In the genomic region with DNA sequence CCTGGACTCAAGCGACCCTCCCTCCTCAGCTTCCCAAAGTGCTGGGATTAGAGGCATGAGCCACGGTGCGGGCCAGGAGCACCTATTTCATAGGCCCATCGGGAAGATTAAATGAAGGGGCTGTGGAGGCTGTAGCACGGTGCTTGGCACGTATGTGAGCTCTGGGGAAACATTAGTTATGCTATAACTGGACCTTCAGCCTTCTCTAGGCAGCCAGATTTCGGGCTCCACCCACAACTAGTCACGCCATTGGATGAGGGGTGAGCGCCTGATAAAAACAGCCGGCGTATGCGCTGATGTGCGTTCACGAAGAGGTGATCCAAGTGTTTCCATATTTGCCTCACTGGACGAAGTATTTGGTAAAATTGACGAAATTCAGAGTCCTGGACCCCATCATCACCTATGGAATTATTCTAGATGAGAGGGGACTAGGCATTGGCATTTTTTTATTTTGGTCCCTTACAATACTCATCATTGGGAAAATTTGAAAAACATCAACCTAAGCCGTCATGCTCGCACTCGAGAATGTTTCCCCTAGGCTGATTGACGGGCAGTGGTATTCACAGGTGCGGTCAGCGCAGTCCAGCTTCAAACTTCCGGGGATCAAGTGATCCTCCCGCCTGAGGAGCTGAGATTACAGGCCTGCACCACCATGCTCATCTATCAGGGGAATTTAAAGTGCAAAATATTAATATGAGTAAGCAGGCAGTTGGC, we compare ENCODE assay signal across 9 cellular contexts. TPM values are rescaled to one million over a fixed set of nuclear protein-coding genes. Genes with fewer than 3 reads are reported as not detected.
DNase-seq lines count a peak whose midpoint lies in the region; ATAC-seq, FAIRE-seq and TF ChIP-seq lines count a peak whose summit lies in the region.
"Had no signal": no experiment of that assay in that cellular context is flagged by ENCODE, and none has a peak within 500 bp of the region (broad histone marks: within the 10 kb centered on the region; RNA-seq: fewer than 3 reads in every experiment).

No MANE protein-coding gene starts in this region.

- no peak for ATAC-seq in HCT116
- ATAC-seq in left lobe of liver: no peak
- ATAC-seq in HG03159 (IDR thresholded peaks at IDR 0.05; ENCODE audit: unreplicated experiment): no peak

- H3K79me2 ChIP-seq in HCT116 (ENCODE audit: insufficient read depth, low read length): peaks cover 40% of the 10 kb centered on the region
- peaks cover 32% of the 10 kb centered on the region for H3K79me2 ChIP-seq in fibroblast of lung (ENCODE audit: control insufficient read depth, insufficient read depth, low read length)

- POLR2A ChIA-PET in HCT116 (lab: Charles Lee): no interaction called here

- H3K27me3 ChIP-seq in HCT116 (ENCODE audit: insufficient read depth, low read length) (no peaks in the 10 kb centered on the region), SJSA1 (replicated peaks) (no peaks in the 10 kb centered on the region), fibroblast of lung (ENCODE audit: control insufficient read depth, insufficient read depth, low read length) (no peaks in the 10 kb centered on the region), small intestine (ENCODE audit: control insufficient read depth in 2 of 2, insufficient read depth in 2 of 2, low read length in 2 of 2) (no peaks in the 10 kb centered on the region)

- no peak for TF ChIP-seq RAD21 in HCT116 (IDR thresholded peaks at IDR 0.05; ENCODE audit: low read depth)

- H3K4me2 ChIP-seq in HCT116 (ENCODE audit: low read length) (peak overlapping the region; percentile 97), fibroblast of lung (ENCODE audit: extremely low read depth, insufficient read depth, low read length) (peak overlapping the region; percentile 82)

- CTCF ChIA-PET in HCT116 (lab: Charles Lee): no interaction called here

- H3K9ac ChIP-seq in HCT116 (ENCODE audit: low read length): peak overlapping the region; percentile 78
- H3K9ac ChIP-seq in fibroblast of lung (ENCODE audit: insufficient read depth, low read length): no peak overlapping the region

- no peak for TF ChIP-seq POLR2A in HCT116 (IDR thresholded peaks at IDR 0.05; ENCODE audit: borderline replicate concordance, extremely low read depth, insufficient read depth, insufficient read length)

- H3K9me3 ChIP-seq in HCT116 (ENCODE audit: control insufficient read depth in 1 of 2, insufficient read depth in 1 of 2, low read depth in 1 of 2, low read length in 2 of 2) (no peaks in the 10 kb centered on the region), SJSA1 (replicated peaks) (no peaks in the 10 kb centered on the region), fibroblast of lung (ENCODE audit: control insufficient read depth, insufficient read depth, low read depth, low read length) (no peaks in the 10 kb centered on the region), small intestine (ENCODE audit: control insufficient read depth, low read depth) (no peaks in the 10 kb centered on the region)

- DNase-seq in HCT116 (ENCODE audit: low read depth, low spot score) (no peak), SJSA1 (ENCODE audit: low read depth in 1 of 2, low spot score in 2 of 2) (no peak), fibroblast of lung (ENCODE audit: low read depth in 2 of 2) (no peak), small intestine (no peak), left lobe of liver (ENCODE audit: low spot score) (no peak), NCI-H146 (lab: John Stamatoyannopoulos, UW) (no peak)
- DNase-seq: GOT3, SIG-M5 had no signal

- H3K27ac ChIP-seq in HCT116 (ENCODE audit: low read depth, low read length) (peak overlapping the region; percentile 65; the same call in 1 of the 2 replicates), SJSA1 (no peak overlapping the region), fibroblast of lung (ENCODE audit: insufficient read depth, low read length) (peak overlapping the region; percentile 94), small intestine (ENCODE audit: low read depth in 1 of 2, low read length in 1 of 2) (peak overlapping the region in 1 of 2 donors; percentile 98)

- RAD21 ChIA-PET in HCT116 (lab: Charles Lee; ENCODE audit: low non-redundant PET in 1 of 2, low total read pairs in 2 of 2, uncharacterized antibody in 2 of 2, unreplicated experiment in 2 of 2): no interaction called here

- intact Hi-C loops in HCT116 (cut with micrococcal nuclease): loop anchor here (2.0 to 5.0 kb wide), 2 partner anchors 13 to 65 kb away; no protein-coding TSS in a partner anchor

- H4K20me1 ChIP-seq in HCT116 (ENCODE audit: insufficient read depth) (peaks cover 17% of the 10 kb centered on the region; the same call in 1 of the 2 replicates), fibroblast of lung (ENCODE audit: control insufficient read depth, extremely low read depth, insufficient read depth, low read length) (peaks cover 3% of the 10 kb centered on the region)

- H3K4me3 ChIP-seq in HCT116 (replicated peaks in 1 of 2; ENCODE audit: low read depth in 1 of 2, low read length in 2 of 2): peak overlapping the region; percentile 54 to 74
- peak overlapping the region; percentile 75; the same call in 1 of the 2 replicates for H3K4me3 ChIP-seq in SJSA1
- peak overlapping the region; percentile 74 to 83 (median 80) for H3K4me3 ChIP-seq in fibroblast of lung (replicated peaks in 1 of 4; ENCODE audit: control extremely low read depth in 1 of 4, insufficient read depth in 1 of 4, low read depth in 3 of 4, low read length in 4 of 4)
- H3K4me3 ChIP-seq in small intestine (ENCODE audit: low read depth in 1 of 2, low read length in 2 of 2): peak overlapping the region; percentile 25 to 68

- 85 to 87% (median 86%) methylated on average over 24 of the region's 24 CpGs for WGBS in small intestine, 3 donors

- no TSS peak for BruUV-seq in HCT116 (replicated peaks; lab: Mats Ljungman, UMichigan)

- H3K4me1 ChIP-seq in HCT116 (ENCODE audit: control insufficient read depth in 1 of 2, insufficient read depth in 2 of 2, low read length in 2 of 2) (peaks cover 17 to 46% of the 10 kb centered on the region in 2 experiments), SJSA1 (replicated peaks) (peaks cover 22% of the 10 kb centered on the region), fibroblast of lung (ENCODE audit: control insufficient read depth, extremely low read depth, insufficient read depth, low read length) (peaks cover 12% of the 10 kb centered on the region), small intestine (ENCODE audit: control insufficient read depth in 2 of 2, insufficient read depth in 1 of 2, low read depth in 1 of 2, low read length in 1 of 2) (peaks cover 4 to 10% of the 10 kb centered on the region in 2 donors)

- H3K9me2 ChIP-seq in HCT116 (ENCODE audit: insufficient read depth): no peaks in the 10 kb centered on the region

- no peak for TF ChIP-seq CTCF in HCT116 (IDR thresholded peaks at IDR 0.05 in 2 of 3, conservative IDR thresholded peaks at IDR 0.05 in 1 of 3; ENCODE audit: borderline replicate concordance in 1 of 3, insufficient read depth in 1 of 3, low read depth in 2 of 3, low read length in 2 of 3)
- no peak for TF ChIP-seq CTCF in fibroblast of lung (conservative IDR thresholded peaks at IDR 0.05 in 1 of 2, IDR thresholded peaks at IDR 0.05 in 1 of 2; ENCODE audit: low read depth in 1 of 2, low read length in 2 of 2)

- FAIRE-seq in small intestine (lab: Jason Lieb, UNC): no peak

- H3K36me3 ChIP-seq in HCT116 (ENCODE audit: control insufficient read depth in 1 of 2, insufficient read depth in 2 of 2, low read length in 2 of 2) (no peaks in the 10 kb centered on the region; a peak in 1 of 4 replicates), SJSA1 (peaks cover 13% of the 10 kb centered on the region), fibroblast of lung (ENCODE audit: control insufficient read depth, insufficient read depth, low read length) (peaks cover 2% of the 10 kb centered on the region), small intestine (ENCODE audit: control insufficient read depth in 2 of 2, insufficient read depth in 2 of 2, low read length in 2 of 2) (no peaks in the 10 kb centered on the region)

- H2AFZ ChIP-seq in HCT116 (ENCODE audit: low read depth, low read length, poor library complexity, severe bottlenecking) (no peak overlapping the region), fibroblast of lung (ENCODE audit: low read length) (no peak overlapping the region)

TF ChIP-seq in HCT116, 20 proteins besides CTCF, POLR2A, EP300 and RAD21 (continues in another document):
- TF ChIP-seq EGR1 (IDR thresholded peaks at IDR 0.05; ENCODE audit: low read depth) (no peak), FOSL1 (IDR thresholded peaks at IDR 0.05; ENCODE audit: low read depth) (no peak), JUND (IDR thresholded peaks at IDR 0.05) (no peak), SRF (IDR thresholded peaks at IDR 0.05; ENCODE audit: low read depth) (no peak), SIN3A (IDR thresholded peaks at IDR 0.05; ENCODE audit: low read depth) (no peak), EZH2 (IDR thresholded peaks at IDR 0.05) (no peak), YY1 (IDR thresholded peaks at IDR 0.05; ENCODE audit: extremely low read depth, insufficient replicate concordance, low read depth, low read length) (no peak), TCF7L2 (IDR thresholded peaks at IDR 0.05; ENCODE audit: borderline replicate concordance, extremely low read depth, insufficient read depth, insufficient read length) (no peak), ZNF274 (IDR thresholded peaks at IDR 0.05; ENCODE audit: low read depth, low read length) (no peak)
- TF ChIP-seq, protein P1, sequence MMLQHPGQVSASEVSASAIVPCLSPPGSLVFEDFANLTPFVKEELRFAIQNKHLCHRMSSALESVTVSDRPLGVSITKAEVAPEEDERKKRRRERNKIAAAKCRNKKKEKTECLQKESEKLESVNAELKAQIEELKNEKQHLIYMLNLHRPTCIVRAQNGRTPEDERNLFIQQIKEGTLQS (IDR thresholded peaks at IDR 0.05): no peak
- TF ChIP-seq, protein P2, sequence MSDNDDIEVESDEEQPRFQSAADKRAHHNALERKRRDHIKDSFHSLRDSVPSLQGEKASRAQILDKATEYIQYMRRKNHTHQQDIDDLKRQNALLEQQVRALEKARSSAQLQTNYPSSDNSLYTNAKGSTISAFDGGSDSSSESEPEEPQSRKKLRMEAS (IDR thresholded peaks at IDR 0.05): no peak

RNA-seq across cellular contexts. Expression of a gene that starts 1.8 kb away (rescaled TPM):
- total RNA-seq in HCT116 (2021; ENCODE audit: unreplicated experiment) (266 TPM), fibroblast of lung (39.8 and 71.2 TPM in 2 replicates), left lobe of liver (50.7 TPM)
- polyA plus RNA-seq in HCT116 (2012): 192 and 225 TPM in 2 replicates
- 48.0 and 55.6 TPM in 2 replicates for total RNA-seq in SJSA1 (2014; rRNA removed; shearing (Covaris generic))
- polyA plus RNA-seq in fibroblast of lung (41.5 and 48.8 TPM in 2 replicates), small intestine (10 to 100 TPM; 48.4 to 72.1 (median 59.0) TPM)
- 75.2 and 76.7 TPM in 2 replicates for polyA plus RNA-seq in fibroblast of lung (2012)
- 102 and 109 TPM in 2 replicates for polyA minus RNA-seq in fibroblast of lung (ENCODE audit: low replicate concordance)

RNA-seq across cellular contexts. Expression of a gene that starts 16.1 kb away (rescaled TPM):
- 116 TPM for total RNA-seq in HCT116 (2021; ENCODE audit: unreplicated experiment)
- 79.4 and 81.2 TPM in 2 replicates for polyA plus RNA-seq in HCT116 (2012)
- total RNA-seq in SJSA1 (2014; rRNA removed; shearing (Covaris generic)): 131 and 144 TPM in 2 replicates
- 83.5 and 107 TPM in 2 replicates for total RNA-seq in fibroblast of lung
- polyA plus RNA-seq in fibroblast of lung: 35.1 and 53.3 TPM in 2 replicates
- 27.2 and 58.3 TPM in 2 replicates for polyA plus RNA-seq in fibroblast of lung (2012)
- 43.5 and 75.9 TPM in 2 replicates for polyA minus RNA-seq in fibroblast of lung (ENCODE audit: low replicate concordance)
- 100 to 1,000 TPM in 2 of 3 donors, 10 to 100 TPM in 1; 89.1 to 245 (median 222) TPM for polyA plus RNA-seq in small intestine
- total RNA-seq in left lobe of liver: 68.1 TPM
